13 cellular contexts compared by ENCODE assay signal in the genomic region with DNA sequence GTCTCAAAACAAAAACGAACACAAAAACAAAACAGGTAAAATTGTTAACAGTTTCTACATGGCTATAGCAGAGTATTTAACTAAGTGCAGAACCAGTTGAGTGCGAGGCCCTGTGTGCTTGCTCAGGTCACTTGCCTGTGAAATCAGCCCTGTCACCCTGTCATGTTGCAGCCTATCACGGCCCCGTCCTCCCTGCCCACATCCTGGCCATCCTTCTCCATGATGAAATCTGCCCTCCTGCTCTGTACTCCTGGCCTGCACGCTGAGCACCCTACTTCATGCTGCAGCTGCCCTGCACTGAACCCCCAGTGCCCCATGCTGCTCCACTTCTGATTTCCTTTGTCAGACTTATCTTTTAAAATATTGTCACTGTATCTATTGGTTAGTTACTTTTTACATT.
"Had no signal": no experiment of that assay in that cellular context is flagged by ENCODE, and none has a peak within 500 bp of the region (broad histone marks: within the 10 kb centered on the region; RNA-seq: fewer than 3 reads in every experiment).

No MANE protein-coding gene starts in this region.

- H3K36me3 ChIP-seq: colonic mucosa, prostate gland, upper lobe of left lung had no signal

- DNase-seq: activated CD8-positive, alpha-beta T cell treated with anti-CD3 and anti-CD28 coated beads, Interleukin-2, amount 10 ng/mL, durations not matched to agents 7 days and 5 days; activated naive CD4-positive, alpha-beta T cell treated with anti-CD3 and anti-CD28 coated beads for 36 hours; colonic mucosa; foreskin keratinocyte; head of caudate nucleus; mammary epithelial cell; occipital lobe; stimulated activated CD4-positive, alpha-beta T cell treated with anti-CD3 and anti-CD28 coated beads, Interleukin-12 subunit alpha, Interleukin-12 subunit beta, amount 100 ng/mL, for 4 hours; stimulated activated naive CD4-positive, alpha-beta T cell; upper lobe of left lung had no signal

- H3K4me3 ChIP-seq: colonic mucosa, prostate gland, upper lobe of left lung had no signal

- H3K4me1 ChIP-seq: colonic mucosa, foreskin keratinocyte, prostate gland, upper lobe of left lung had no signal

- H3K27ac ChIP-seq: colonic mucosa, foreskin keratinocyte, prostate gland, upper lobe of left lung had no signal

- H3K27ac Mint-ChIP-seq: activated CD8-positive, alpha-beta T cell treated with anti-CD3 and anti-CD28 coated beads, Interleukin-2, amount 10 ng/mL, durations not matched to agents 7 days and 5 days; activated naive CD4-positive, alpha-beta T cell treated with anti-CD3 and anti-CD28 coated beads for 36 hours; activated T-helper 17 cell treated with anti-CD3 and anti-CD28 coated beads, Interleukin-2, amount 50 U/mL, for 72 hours; nephron had no signal

- H3K9me3 ChIP-seq: colonic mucosa, prostate gland, upper lobe of left lung had no signal

- H3K9me3 Mint-ChIP-seq: activated naive CD4-positive, alpha-beta T cell treated with anti-CD3 and anti-CD28 coated beads for 36 hours; activated T-helper 17 cell treated with anti-CD3 and anti-CD28 coated beads, Interleukin-2, amount 50 U/mL, for 72 hours; nephron had no signal

- H3K27me3 Mint-ChIP-seq: activated T-helper 17 cell treated with anti-CD3 and anti-CD28 coated beads, Interleukin-2, amount 50 U/mL, for 72 hours had no signal

- H3K27me3 ChIP-seq: colonic mucosa, foreskin keratinocyte, upper lobe of left lung had no signal

- H3K4me3 Mint-ChIP-seq: activated CD8-positive, alpha-beta T cell treated with anti-CD3 and anti-CD28 coated beads, Interleukin-2, amount 10 ng/mL, durations not matched to agents 7 days and 5 days; activated naive CD4-positive, alpha-beta T cell treated with anti-CD3 and anti-CD28 coated beads for 36 hours; activated T-helper 17 cell treated with anti-CD3 and anti-CD28 coated beads, Interleukin-2, amount 50 U/mL, for 72 hours; nephron had no signal
